ENCODE assay signal across 8 cellular contexts in the genomic region with DNA sequence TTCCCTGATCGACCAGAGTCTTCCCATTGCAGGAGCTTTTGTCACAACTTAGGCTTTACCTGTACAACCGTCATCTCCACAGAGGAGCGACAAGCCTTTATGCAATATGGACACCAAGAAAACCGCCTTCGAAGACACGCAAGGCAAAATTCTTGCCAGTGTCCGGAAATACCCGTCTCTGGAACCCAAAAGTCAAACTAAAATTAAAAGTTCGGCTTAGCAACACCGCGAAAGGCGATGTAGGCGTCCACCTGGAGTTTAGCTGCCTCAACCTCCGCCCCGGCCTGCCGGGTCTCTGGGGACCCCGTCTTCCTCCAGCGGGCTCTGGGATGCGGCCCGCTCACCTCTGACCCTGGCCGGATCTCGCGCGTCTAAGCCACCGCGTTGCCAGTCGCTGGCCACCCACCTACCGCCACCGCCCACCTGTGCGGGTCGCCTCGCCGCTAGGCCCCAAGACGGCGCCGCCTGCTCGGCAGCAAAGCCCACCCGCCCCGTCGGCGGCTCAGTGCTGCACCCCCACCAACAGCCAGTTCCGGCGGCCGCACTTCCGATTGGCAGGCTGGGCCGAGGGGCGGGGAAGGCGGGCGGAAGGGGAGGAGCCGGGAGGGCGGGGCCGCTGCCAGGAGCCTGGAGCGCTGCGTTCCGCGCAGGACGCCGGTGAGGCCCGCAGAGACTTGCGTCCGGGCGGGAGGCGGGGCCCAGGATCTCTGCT. TPM values are rescaled to one million over a fixed set of nuclear protein-coding genes. Genes with fewer than 3 reads are reported as not detected.
DNase-seq lines count a peak whose midpoint lies in the region; ATAC-seq, FAIRE-seq and TF ChIP-seq lines count a peak whose summit lies in the region.

A gene (minus strand): TSS at position 553 of the 712 bp plus-strand sequence. CDS start 8,198 bp downstream, outside the sequence.

- POLR2A ChIA-PET in WTC11 (lab: Charles Lee): interaction anchor here (0.5 to 0.7 kb wide), 2 partner anchors 26 to 59 kb away, joined by 3 read pairs; a partner anchor contains a TSS

- CTCF ChIA-PET in WTC11 (lab: Charles Lee): no interaction called here

- H3K79me2 ChIP-seq in smooth muscle cell (ENCODE audit: low read depth): peaks cover 49% of the 10 kb centered on the region

- FAIRE-seq in bronchial epithelial cell (lab: Jason Lieb, UNC): no peak

- no peaks in the 10 kb centered on the region for H3K4me1 ChIP-seq in smooth muscle cell (ENCODE audit: low read depth)

- no peak for TF ChIP-seq CTCF in WTC11 (IDR thresholded peaks at IDR 0.05)
- no peak for TF ChIP-seq CTCF in bronchial epithelial cell (IDR thresholded peaks at IDR 0.05; ENCODE audit: insufficient read depth, low read length, severe bottlenecking)
- no peak for TF ChIP-seq CTCF in smooth muscle cell (IDR thresholded peaks at IDR 0.05; ENCODE audit: borderline replicate concordance, insufficient read depth, poor library complexity, severe bottlenecking)

- H3K36me3 Mint-ChIP-seq in WTC11: peaks cover 14% of the 10 kb centered on the region

- peak within 1 kb of the TSS; percentile 83 for H3K4me2 ChIP-seq in smooth muscle cell

- H3K9ac ChIP-seq in smooth muscle cell (ENCODE audit: low read depth): peak within 1 kb of the TSS; percentile 86

- peak within 1 kb of the TSS; percentile 56 for H3K27ac ChIP-seq in smooth muscle cell (ENCODE audit: low read depth)

- H3K27me3 Mint-ChIP-seq in WTC11 (ENCODE audit: low read depth): peaks cover 4% of the 10 kb centered on the region; the same call in 1 of the 2 replicates

- H3K4me3 ChIP-seq in bronchial epithelial cell (ENCODE audit: low read depth, low read length): peak within 1 kb of the TSS; percentile 89
- H3K4me3 ChIP-seq in smooth muscle cell: peak within 1 kb of the TSS; percentile 75

- peak within 1 kb of the TSS; percentile 92 for H2AFZ ChIP-seq in smooth muscle cell (ENCODE audit: low read depth)

- DNase-seq in AG08396 (ENCODE audit: low spot score) (peak; percentile 95), NCI-H226 (peak; percentile 61), WTC11 (ENCODE audit: low spot score) (peak; percentile 95), bronchial epithelial cell (ENCODE audit: low read depth) (peak; percentile 77), iPS-NIHi7 (ENCODE audit: extremely low spot score) (peak; percentile 95), smooth muscle cell (lab: John Stamatoyannopoulos, UW; ENCODE audit: unreplicated experiment) (peak; percentile 76)

- H3K36me3 ChIP-seq in bronchial epithelial cell (ENCODE audit: control insufficient read depth, insufficient read depth, low read length): peaks cover 4% of the 10 kb centered on the region
- no peaks in the 10 kb centered on the region for H3K36me3 ChIP-seq in smooth muscle cell (ENCODE audit: low read depth)

- no peaks in the 10 kb centered on the region for H3F3A ChIP-seq in smooth muscle cell (ENCODE audit: low read depth)

- ATAC-seq in GM18909 (IDR thresholded peaks at IDR 0.05; ENCODE audit: poor library complexity, unreplicated experiment): peak; percentile 99
- ATAC-seq in HG03159 (IDR thresholded peaks at IDR 0.05; ENCODE audit: unreplicated experiment): peak; percentile 97
- ATAC-seq in WTC11: peak; percentile 96

- no peaks in the 10 kb centered on the region for H3K9me3 ChIP-seq in smooth muscle cell (replicated peaks; ENCODE audit: low read depth)

- no peaks in the 10 kb centered on the region for H4K20me1 ChIP-seq in smooth muscle cell (ENCODE audit: low read depth)

- no peaks in the 10 kb centered on the region; the same call in 1 of the 2 replicates for H3K9me3 Mint-ChIP-seq in WTC11

- H3K27ac Mint-ChIP-seq in WTC11: peak within 1 kb of the TSS; percentile 89

- H3K27me3 ChIP-seq in bronchial epithelial cell (ENCODE audit: control insufficient read depth, insufficient read depth, low read length) (no peaks in the 10 kb centered on the region), smooth muscle cell (ENCODE audit: low read depth) (no peaks in the 10 kb centered on the region)

- WGBS in smooth muscle cell (ENCODE audit: low lambda C conversion rate): under 1% methylated on average over 35 of the region's 63 CpGs

- peak within 1 kb of the TSS; percentile 92 for H3K4me3 Mint-ChIP-seq in WTC11

- peaks cover 9% of the 10 kb centered on the region for H3K4me1 Mint-ChIP-seq in WTC11

TF ChIP-seq in WTC11, 78 proteins besides CTCF, POLR2A, EP300 and RAD21 (continues in another document):
- TF ChIP-seq, protein P1, sequence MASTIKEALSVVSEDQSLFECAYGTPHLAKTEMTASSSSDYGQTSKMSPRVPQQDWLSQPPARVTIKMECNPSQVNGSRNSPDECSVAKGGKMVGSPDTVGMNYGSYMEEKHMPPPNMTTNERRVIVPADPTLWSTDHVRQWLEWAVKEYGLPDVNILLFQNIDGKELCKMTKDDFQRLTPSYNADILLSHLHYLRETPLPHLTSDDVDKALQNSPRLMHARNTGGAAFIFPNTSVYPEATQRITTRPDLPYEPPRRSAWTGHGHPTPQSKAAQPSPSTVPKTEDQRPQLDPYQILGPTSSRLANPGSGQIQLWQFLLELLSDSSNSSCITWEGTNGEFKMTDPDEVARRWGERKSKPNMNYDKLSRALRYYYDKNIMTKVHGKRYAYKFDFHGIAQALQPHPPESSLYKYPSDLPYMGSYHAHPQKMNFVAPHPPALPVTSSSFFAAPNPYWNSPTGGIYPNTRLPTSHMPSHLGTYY (CRISPR knock-in tag; IDR thresholded peaks at IDR 0.05): no peak
- TF ChIP-seq ZNF416 (CRISPR knock-in tag; IDR thresholded peaks at IDR 0.05) (no peak), TEAD1 (CRISPR knock-in tag; IDR thresholded peaks at IDR 0.05) (peak; percentile 68; the same call in 1 of the 2 replicates), FOXK1 (CRISPR knock-in tag; IDR thresholded peaks at IDR 0.05) (peak; percentile 64; the same call in 1 of the 2 replicates)
- TF ChIP-seq, protein P2, sequence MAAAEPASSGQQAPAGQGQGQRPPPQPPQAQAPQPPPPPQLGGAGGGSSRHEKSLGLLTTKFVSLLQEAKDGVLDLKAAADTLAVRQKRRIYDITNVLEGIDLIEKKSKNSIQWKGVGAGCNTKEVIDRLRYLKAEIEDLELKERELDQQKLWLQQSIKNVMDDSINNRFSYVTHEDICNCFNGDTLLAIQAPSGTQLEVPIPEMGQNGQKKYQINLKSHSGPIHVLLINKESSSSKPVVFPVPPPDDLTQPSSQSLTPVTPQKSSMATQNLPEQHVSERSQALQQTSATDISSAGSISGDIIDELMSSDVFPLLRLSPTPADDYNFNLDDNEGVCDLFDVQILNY (CRISPR knock-in tag; IDR thresholded peaks at IDR 0.05): no peak
- TF ChIP-seq, protein P3, sequence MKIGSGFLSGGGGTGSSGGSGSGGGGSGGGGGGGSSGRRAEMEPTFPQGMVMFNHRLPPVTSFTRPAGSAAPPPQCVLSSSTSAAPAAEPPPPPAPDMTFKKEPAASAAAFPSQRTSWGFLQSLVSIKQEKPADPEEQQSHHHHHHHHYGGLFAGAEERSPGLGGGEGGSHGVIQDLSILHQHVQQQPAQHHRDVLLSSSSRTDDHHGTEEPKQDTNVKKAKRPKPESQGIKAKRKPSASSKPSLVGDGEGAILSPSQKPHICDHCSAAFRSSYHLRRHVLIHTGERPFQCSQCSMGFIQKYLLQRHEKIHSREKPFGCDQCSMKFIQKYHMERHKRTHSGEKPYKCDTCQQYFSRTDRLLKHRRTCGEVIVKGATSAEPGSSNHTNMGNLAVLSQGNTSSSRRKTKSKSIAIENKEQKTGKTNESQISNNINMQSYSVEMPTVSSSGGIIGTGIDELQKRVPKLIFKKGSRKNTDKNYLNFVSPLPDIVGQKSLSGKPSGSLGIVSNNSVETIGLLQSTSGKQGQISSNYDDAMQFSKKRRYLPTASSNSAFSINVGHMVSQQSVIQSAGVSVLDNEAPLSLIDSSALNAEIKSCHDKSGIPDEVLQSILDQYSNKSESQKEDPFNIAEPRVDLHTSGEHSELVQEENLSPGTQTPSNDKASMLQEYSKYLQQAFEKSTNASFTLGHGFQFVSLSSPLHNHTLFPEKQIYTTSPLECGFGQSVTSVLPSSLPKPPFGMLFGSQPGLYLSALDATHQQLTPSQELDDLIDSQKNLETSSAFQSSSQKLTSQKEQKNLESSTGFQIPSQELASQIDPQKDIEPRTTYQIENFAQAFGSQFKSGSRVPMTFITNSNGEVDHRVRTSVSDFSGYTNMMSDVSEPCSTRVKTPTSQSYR (CRISPR knock-in tag; IDR thresholded peaks at IDR 0.05): 0 out of 2 replicates have a peak, but pooled peaks have one; percentile 47
- TF ChIP-seq, protein P4, sequence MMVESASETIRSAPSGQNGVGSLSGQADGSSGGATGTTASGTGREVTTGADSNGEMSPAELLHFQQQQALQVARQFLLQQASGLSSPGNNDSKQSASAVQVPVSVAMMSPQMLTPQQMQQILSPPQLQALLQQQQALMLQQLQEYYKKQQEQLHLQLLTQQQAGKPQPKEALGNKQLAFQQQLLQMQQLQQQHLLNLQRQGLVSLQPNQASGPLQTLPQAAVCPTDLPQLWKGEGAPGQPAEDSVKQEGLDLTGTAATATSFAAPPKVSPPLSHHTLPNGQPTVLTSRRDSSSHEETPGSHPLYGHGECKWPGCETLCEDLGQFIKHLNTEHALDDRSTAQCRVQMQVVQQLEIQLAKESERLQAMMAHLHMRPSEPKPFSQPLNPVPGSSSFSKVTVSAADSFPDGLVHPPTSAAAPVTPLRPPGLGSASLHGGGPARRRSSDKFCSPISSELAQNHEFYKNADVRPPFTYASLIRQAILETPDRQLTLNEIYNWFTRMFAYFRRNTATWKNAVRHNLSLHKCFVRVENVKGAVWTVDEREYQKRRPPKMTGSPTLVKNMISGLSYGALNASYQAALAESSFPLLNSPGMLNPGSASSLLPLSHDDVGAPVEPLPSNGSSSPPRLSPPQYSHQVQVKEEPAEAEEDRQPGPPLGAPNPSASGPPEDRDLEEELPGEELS (CRISPR knock-in tag; IDR thresholded peaks at IDR 0.05): peak; percentile 90

RNA-seq across cellular contexts. Expression of the gene that starts here (rescaled TPM):
- total RNA-seq in WTC11 (2021): 61.4 to 68.0 TPM (median 64.3 TPM) in 3 replicates
- 28.7 and 33.8 TPM in 2 replicates for total RNA-seq in bronchial epithelial cell
- 86.4 and 116 TPM in 2 replicates for total RNA-seq in smooth muscle cell
- 46.9 and 61.8 TPM in 2 replicates for polyA plus RNA-seq in smooth muscle cell

Comparison
In these comparisons a context has a peak if more than half of its experiments do, and no peak if none do; other contexts are left out.
1. Peak in every context shown above with its lines: DNase-seq, ATAC-seq, H3K4me3 ChIP-seq and H3K27ac ChIP-seq.